In the genomic region with DNA sequence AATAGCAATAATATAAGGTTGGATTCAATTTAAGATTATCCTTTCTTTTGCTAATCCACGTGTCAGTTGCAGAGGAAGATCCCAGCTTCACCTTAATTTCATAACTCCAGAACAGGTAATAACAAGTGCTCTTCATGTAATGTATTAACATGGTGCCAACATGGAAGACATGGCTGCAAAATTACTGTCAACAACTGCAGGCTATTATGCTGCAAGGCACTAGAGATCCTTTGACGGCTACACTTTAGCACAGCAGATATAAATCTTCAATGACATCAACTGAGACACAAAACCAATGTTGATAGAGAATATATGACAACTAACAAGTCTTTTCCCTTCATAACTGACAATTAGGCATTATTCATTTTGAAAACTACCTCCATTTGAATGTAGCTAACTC, we compare ENCODE assay signal across 15 cellular contexts.
A peak's percentile ranks its signal among the peaks of the same experiment; 100 is the strongest.
DNase-seq lines count a peak whose midpoint lies in the region; ATAC-seq, FAIRE-seq and TF ChIP-seq lines count a peak whose summit lies in the region.
"Had no signal": no experiment of that assay in that cellular context is flagged by ENCODE, and none has a peak within 500 bp of the region (broad histone marks: within the 10 kb centered on the region; RNA-seq: fewer than 3 reads in every experiment).

No MANE protein-coding gene starts in this region.

- H3K4me2 ChIP-seq in HepG2 (ENCODE audit: low read depth, low read length): no peak overlapping the region

- TF ChIP-seq EP300 in HepG2 (IDR thresholded peaks at IDR 0.05; ENCODE audit: low read depth in 2 of 2, low read length in 2 of 2): no peak
- TF ChIP-seq EP300 in HepG2 (CRISPR knock-in tag; IDR thresholded peaks at IDR 0.05; ENCODE audit: borderline replicate concordance): no peak

- H3K4me3 ChIP-seq in epithelial cell of esophagus (ENCODE audit: low read length) (no peak overlapping the region), HepG2 (replicated peaks in 1 of 3; ENCODE audit: insufficient read depth in 1 of 3, low read depth in 2 of 3, low read length in 3 of 3) (no peak overlapping the region)

- ATAC-seq in Right ventricle myocardium superior (ENCODE audit: poor library complexity) (no peak), HepG2 (no peak)
- ATAC-seq: CD8-positive, alpha-beta T cell had no signal

- POLR2A ChIA-PET in HepG2 (lab: Yijun Ruan, JAX): no interaction called here

- BruUV-seq in HepG2 (replicated peaks; lab: Mats Ljungman, UMichigan): no TSS peak

- TF ChIP-seq POLR2A in HepG2 (IDR thresholded peaks at IDR 0.05; ENCODE audit: insufficient read depth in 1 of 2, low read depth in 2 of 2, low read length in 2 of 2): no peak

- no peak overlapping the region for H3K27ac ChIP-seq in HepG2 (ENCODE audit: extremely low read length, insufficient read depth, low read length)
- H3K27ac ChIP-seq: 22Rv1 had no signal

- TF ChIP-seq RAD21 in HepG2 (CRISPR knock-in tag; IDR thresholded peaks at IDR 0.05): no peak

- no peak for TF ChIP-seq CTCF in epithelial cell of esophagus (IDR thresholded peaks at IDR 0.05; ENCODE audit: insufficient read depth, low read depth, low read length, missing control alignments)
- no peak for TF ChIP-seq CTCF in HepG2 (CRISPR knock-in tag; IDR thresholded peaks at IDR 0.05)

- no peaks in the 10 kb centered on the region for H3K27me3 ChIP-seq in HepG2 (ENCODE audit: control insufficient read depth in 1 of 2, insufficient read depth in 2 of 2, low read length in 2 of 2)

- no peak overlapping the region for H2AFZ ChIP-seq in HepG2 (ENCODE audit: low read length)

- FAIRE-seq in HepG2 (lab: Jason Lieb, UNC): no peak
- FAIRE-seq: HTR-8/SVneo had no signal

- no peaks in the 10 kb centered on the region for H3K79me2 ChIP-seq in HepG2 (ENCODE audit: insufficient read depth, low read length)

- in situ Hi-C loops in HepG2 (cut with HindIII; ENCODE audit: extremely low pct_ligation_motif_present, low pct_unique_long_range_greater_than_20kb): no loop called here

- H3K9ac ChIP-seq in HepG2 (ENCODE audit: insufficient read depth, low read depth, low read length): no peak overlapping the region

- no peaks in the 10 kb centered on the region for H4K20me1 ChIP-seq in HepG2 (ENCODE audit: insufficient read depth, low read length)

- CTCF ChIA-PET in HepG2 (lab: Yijun Ruan, JAX; ENCODE audit: low intra/inter-chr PET ratio, low total read pairs): no interaction called here

- no peaks in the 10 kb centered on the region for H3K9me3 ChIP-seq in HepG2 (ENCODE audit: low read length)

- peak in 2 of 3 experiments; percentile 19 to 79 for DNase-seq in NCI-H1417 (lab: John Stamatoyannopoulos, UW)
- no peak for DNase-seq in NCI-H1417 treated with DMSO at 0.1 percent for 48 hours (lab: John Stamatoyannopoulos, UW)
- peak; percentile 7 for DNase-seq in NCI-H1105 (lab: John Stamatoyannopoulos, UW)
- peak; percentile 30 for DNase-seq in NCI-H2029 treated with DMSO at 0.1 percent for 48 hours (lab: John Stamatoyannopoulos, UW)
- DNase-seq in epithelial cell of esophagus (ENCODE audit: low read depth): peak; percentile 19
- DNase-seq in EL: no peak
- DNase-seq in Right ventricle myocardium superior: no peak
- no peak for DNase-seq in HepG2 (ENCODE audit: low spot score)
- DNase-seq: CD8-positive, alpha-beta T cell; COR-L47; DMS53; HCEC 1CT; HFFc6 had no signal

- 95% methylated on average over 2 of the region's 2 CpGs for WGBS in HepG2 (ENCODE audit: low lambda C conversion rate)

- peaks cover 12% of the 10 kb centered on the region for H3K4me1 ChIP-seq in HepG2 (ENCODE audit: insufficient read depth, low read length)

- 0 out of 5 replicates have a peak, but pooled peaks cover 0 to 3% of the 10 kb centered on the region in 2 experiments for H3K36me3 ChIP-seq in HepG2 (replicated peaks in 1 of 2; ENCODE audit: control insufficient read depth in 1 of 2, insufficient read depth in 2 of 2, low read length in 2 of 2)

- intact Hi-C loops in Right ventricle myocardium superior (cut with DNase I) (no loop called here), HepG2 (cut with micrococcal nuclease; ENCODE audit: unreplicated experiment) (no loop called here)

TF ChIP-seq in HepG2, 621 proteins besides CTCF, POLR2A, EP300 and RAD21:
- TF ChIP-seq ZNF615 (CRISPR knock-in tag; IDR thresholded peaks at IDR 0.05; ENCODE audit: borderline replicate concordance): no peak
- no peak for TF ChIP-seq THYN1 (CRISPR knock-in tag; IDR thresholded peaks at IDR 0.05; ENCODE audit: borderline replicate concordance, low read depth)
- TF ChIP-seq MAFF (IDR thresholded peaks at IDR 0.05; ENCODE audit: low read depth, low read length): no peak
- TF ChIP-seq SOX5 (CRISPR knock-in tag; IDR thresholded peaks at IDR 0.05; ENCODE audit: borderline replicate concordance): no peak
- no peak for TF ChIP-seq IRF2 (CRISPR knock-in tag; IDR thresholded peaks at IDR 0.05)
- no peak for TF ChIP-seq AGO1 (IDR thresholded peaks at IDR 0.05; ENCODE audit: low read depth, low read length, poor library complexity, severe bottlenecking)
- TF ChIP-seq IRX3 (CRISPR knock-in tag; IDR thresholded peaks at IDR 0.05; ENCODE audit: borderline replicate concordance, low read depth): no peak
- no peak for TF ChIP-seq NR1H2 (CRISPR knock-in tag; IDR thresholded peaks at IDR 0.05; ENCODE audit: borderline replicate concordance, low read depth)
- TF ChIP-seq, protein P1, sequence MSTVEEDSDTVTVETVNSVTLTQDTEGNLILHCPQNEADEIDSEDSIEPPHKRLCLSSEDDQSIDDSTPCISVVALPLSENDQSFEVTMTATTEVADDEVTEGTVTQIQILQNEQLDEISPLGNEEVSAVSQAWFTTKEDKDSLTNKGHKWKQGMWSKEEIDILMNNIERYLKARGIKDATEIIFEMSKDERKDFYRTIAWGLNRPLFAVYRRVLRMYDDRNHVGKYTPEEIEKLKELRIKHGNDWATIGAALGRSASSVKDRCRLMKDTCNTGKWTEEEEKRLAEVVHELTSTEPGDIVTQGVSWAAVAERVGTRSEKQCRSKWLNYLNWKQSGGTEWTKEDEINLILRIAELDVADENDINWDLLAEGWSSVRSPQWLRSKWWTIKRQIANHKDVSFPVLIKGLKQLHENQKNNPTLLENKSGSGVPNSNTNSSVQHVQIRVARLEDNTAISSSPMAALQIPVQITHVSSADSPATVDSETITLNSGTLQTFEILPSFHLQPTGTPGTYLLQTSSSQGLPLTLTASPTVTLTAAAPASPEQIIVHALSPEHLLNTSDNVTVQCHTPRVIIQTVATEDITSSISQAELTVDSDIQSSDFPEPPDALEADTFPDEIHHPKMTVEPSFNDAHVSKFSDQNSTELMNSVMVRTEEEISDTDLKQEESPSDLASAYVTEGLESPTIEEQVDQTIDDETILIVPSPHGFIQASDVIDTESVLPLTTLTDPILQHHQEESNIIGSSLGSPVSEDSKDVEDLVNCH (CRISPR knock-in tag; IDR thresholded peaks at IDR 0.05): no peak
- no peak for TF ChIP-seq MTA3 (CRISPR knock-in tag; IDR thresholded peaks at IDR 0.05)
- TF ChIP-seq FOXA3 (CRISPR knock-in tag; IDR thresholded peaks at IDR 0.05): no peak
- no peak for TF ChIP-seq ZNF543 (CRISPR knock-in tag; IDR thresholded peaks at IDR 0.05)
- no peak for TF ChIP-seq ZSCAN29 (CRISPR knock-in tag; conservative IDR thresholded peaks at IDR 0.05)
- no peak for TF ChIP-seq CBX1 (IDR thresholded peaks at IDR 0.05; ENCODE audit: low read depth)
TF ChIP-seq in HepG2: peak in this region for 0.

Comparison
In these comparisons a context has a peak if more than half of its experiments do, and no peak if none do; other contexts are left out.
1. DNase-seq: peak in NCI-H1417 (2 of 3), NCI-H1105 (single experiment), NCI-H2029 treated with DMSO at 0.1 percent for 48 hours (single experiment) and epithelial cell of esophagus (single experiment); none in NCI-H1417 treated with DMSO at 0.1 percent for 48 hours (single experiment), EL (single experiment), Right ventricle myocardium superior (single experiment) and HepG2 (single experiment).